In genomic region chr16:67940436-67941089, GRCh38 we compare ENCODE assay signal across 13 cellular contexts. TPM values are rescaled to one million over a fixed set of nuclear protein-coding genes. Genes with fewer than 3 reads are reported as not detected.
A peak's percentile ranks its signal among the peaks of the same experiment; 100 is the strongest.
DNase-seq lines count a peak whose midpoint lies in the region; ATAC-seq, FAIRE-seq and TF ChIP-seq lines count a peak whose summit lies in the region.
"Had no signal": no experiment of that assay in that cellular context is flagged by ENCODE, and none has a peak within 500 bp of the region (broad histone marks: within the 10 kb centered on the region; RNA-seq: fewer than 3 reads in every experiment).

No MANE protein-coding gene starts in this region.

- TF ChIP-seq EP300 in K562 (IDR thresholded peaks at IDR 0.05; ENCODE audit: low read length): no peak

- ATAC-seq in CD4-positive, CD25-positive, alpha-beta regulatory T cell (ENCODE audit: low read depth in 2 of 2): no peak
- no peak for ATAC-seq in K562
- no peak for ATAC-seq in GM21423 (IDR thresholded peaks at IDR 0.05; ENCODE audit: unreplicated experiment)

- H3K9me1 ChIP-seq in K562 (ENCODE audit: control insufficient read depth, insufficient read depth, low read length): no peaks in the 10 kb centered on the region

- H3K4me1 Mint-ChIP-seq in CD4-positive, CD25-positive, alpha-beta regulatory T cell: peaks cover 0 to 42% (median 18%) of the 10 kb centered on the region in 4 donors

- 89% methylated on average over 5 of the region's 5 CpGs for WGBS in K562 (ENCODE audit: insufficient coverage, low coverage, missing lambda C conversion rate)

- no TSS peak for BruUV-seq in K562 (replicated peaks; lab: Mats Ljungman, UMichigan)

- H3K4me3 Mint-ChIP-seq in CD4-positive, CD25-positive, alpha-beta regulatory T cell: peak overlapping the region; percentile 36 to 80 (median 54)

- H3K36me3 ChIP-seq in CD4-positive, CD25-positive, alpha-beta regulatory T cell (ENCODE audit: control insufficient read depth, insufficient read depth, low read length): peaks cover under 1% of the 10 kb centered on the region
- H3K36me3 ChIP-seq in HEK293 (ENCODE audit: control insufficient read depth in 2 of 2, insufficient read depth in 1 of 2, low read length in 2 of 2): peaks cover 0 to 48% of the 10 kb centered on the region in 2 experiments; a peak in 2 of 3 replicates
- peaks cover 52% of the 10 kb centered on the region; the same call in 2 of the 3 replicates for H3K36me3 ChIP-seq in K562 (ENCODE audit: control insufficient read depth, insufficient read depth, low read length)

- POLR2A ChIA-PET in HEK293 (lab: Yijun Ruan, JAX) (interaction anchor here (0.6 to 1.3 kb wide), 3 partner anchors 94 to 417 kb away, joined by 3 to 5 read pairs (median 4); partner anchors contain the start of gene NUTF2), K562 (lab: Yijun Ruan, JAX) (interaction anchor here (0.6 to 1.2 kb wide), 3 partner anchors 19 to 117 kb away, joined by 3 to 5 read pairs (median 4); no protein-coding TSS in a partner anchor)

- peaks cover 20% of the 10 kb centered on the region for H3K79me2 ChIP-seq in K562 (ENCODE audit: control insufficient read depth, insufficient read depth, low read length)
- H3K79me2 ChIP-seq: parathyroid adenoma had no signal

- no peak for DNase-seq in CD4-positive, CD25-positive, alpha-beta regulatory T cell
- DNase-seq in K562 (ENCODE audit: extremely low read depth in 1 of 4, low spot score in 3 of 4) (no peak), D341Med (ENCODE audit: low spot score) (no peak), NOMO-1 (lab: John Stamatoyannopoulos, UW; ENCODE audit: unreplicated experiment in 2 of 2) (no peak)
- DNase-seq: activated effector memory CD4-positive, alpha-beta T cell treated with Interleukin-2 at 50 U/mL for 16 hours; mammary epithelial cell had no signal

- H2AFZ ChIP-seq in K562 (ENCODE audit: low read depth, low read length): no peak overlapping the region
- H2AFZ ChIP-seq: parathyroid adenoma had no signal

- in situ Hi-C loops in K562 (cut with MboI): no loop called here

- peak overlapping the region; percentile 69 to 95 (median 93) for H3K27ac Mint-ChIP-seq in CD4-positive, CD25-positive, alpha-beta regulatory T cell

- H3K9me3 ChIP-seq in CD4-positive, CD25-positive, alpha-beta regulatory T cell (ENCODE audit: control insufficient read depth in 2 of 2, low read length in 2 of 2): no peaks in the 10 kb centered on the region
- H3K9me3 ChIP-seq in HEK293 (ENCODE audit: control insufficient read depth, insufficient read depth, low read depth, low read length) (no peaks in the 10 kb centered on the region), K562 (replicated peaks; ENCODE audit: control insufficient read depth, insufficient read depth, low read depth, low read length) (no peaks in the 10 kb centered on the region; the same call in 1 of the 2 replicates)
- H3K9me3 ChIP-seq: testis had no signal

- H3K4me3 ChIP-seq in CD4-positive, CD25-positive, alpha-beta regulatory T cell (ENCODE audit: low read depth, low read length): no peak overlapping the region
- H3K4me3 ChIP-seq in HEK293 (ENCODE audit: low read depth, low read length): no peak overlapping the region
- H3K4me3 ChIP-seq in K562: no peak overlapping the region
- H3K4me3 ChIP-seq: SK-N-MC, testis had no signal

- H3K4me1 ChIP-seq in CD4-positive, CD25-positive, alpha-beta regulatory T cell (ENCODE audit: control insufficient read depth, insufficient read depth, low read length, poor library complexity, severe bottlenecking): peaks cover 27% of the 10 kb centered on the region
- H3K4me1 ChIP-seq in HEK293 (ENCODE audit: control insufficient read depth, insufficient read depth, low read length): no peaks in the 10 kb centered on the region
- H3K4me1 ChIP-seq in K562 (replicated peaks in 1 of 2; ENCODE audit: control insufficient read depth in 2 of 2, insufficient read depth in 2 of 2, low read length in 2 of 2): peaks cover 16 to 72% of the 10 kb centered on the region in 2 experiments

- TF ChIP-seq POLR2A in K562 (conservative IDR thresholded peaks at IDR 0.05): no peak; the same call in 1 of the 2 replicates

- H3K27ac ChIP-seq in CD4-positive, CD25-positive, alpha-beta regulatory T cell (ENCODE audit: insufficient read depth, low read length, poor library complexity, severe bottlenecking): peak overlapping the region; percentile 66
- H3K27ac ChIP-seq in HEK293 (ENCODE audit: extremely low read depth, low read depth, low read length): no peak overlapping the region
- no peak overlapping the region for H3K27ac ChIP-seq in K562 (ENCODE audit: extremely low read depth, low read depth, low read length)
- H3K27ac ChIP-seq: parathyroid adenoma, SK-N-MC, testis had no signal

- no peaks in the 10 kb centered on the region for H3K27me3 Mint-ChIP-seq in CD4-positive, CD25-positive, alpha-beta regulatory T cell

- TF ChIP-seq CTCF in HEK293 (tag by site-specific recombination; IDR thresholded peaks at IDR 0.05) (no peak), K562 (IDR thresholded peaks at IDR 0.05 in 2 of 3, conservative IDR thresholded peaks at IDR 0.05 in 1 of 3; ENCODE audit: insufficient read depth in 2 of 3, low read depth in 1 of 3, low read length in 3 of 3) (no peak)

- TF ChIP-seq RAD21 in K562 (CRISPR knock-in tag; conservative IDR thresholded peaks at IDR 0.05 in 1 of 2, IDR thresholded peaks at IDR 0.05 in 1 of 2): no peak

- H3K27me3 ChIP-seq in CD4-positive, CD25-positive, alpha-beta regulatory T cell (ENCODE audit: control insufficient read depth, insufficient read depth, low read length): no peaks in the 10 kb centered on the region
- no peaks in the 10 kb centered on the region for H3K27me3 ChIP-seq in K562 (ENCODE audit: control insufficient read depth in 2 of 2, insufficient read depth in 2 of 2, low read length in 2 of 2)
- H3K27me3 ChIP-seq: testis had no signal

- no peaks in the 10 kb centered on the region for H3K9me3 Mint-ChIP-seq in CD4-positive, CD25-positive, alpha-beta regulatory T cell

- CTCF ChIA-PET in HEK293 (lab: Yijun Ruan, JAX): interaction anchor here (0.6 to 2.3 kb wide), 8 partner anchors 12 to 419 kb away, joined by 3 to 14 read pairs (median 4); no protein-coding TSS in a partner anchor
- CTCF ChIA-PET in K562 (lab: Yijun Ruan, JAX; ENCODE audit: low intra/inter-chr PET ratio): no interaction called here

- peaks cover 6% of the 10 kb centered on the region for H3K36me3 Mint-ChIP-seq in CD4-positive, CD25-positive, alpha-beta regulatory T cell

- H3K4me2 ChIP-seq in K562 (ENCODE audit: insufficient read depth, low read length): no peak overlapping the region

- H3K9ac ChIP-seq in K562 (ENCODE audit: insufficient read depth in 1 of 2, low read depth in 2 of 2, low read length in 2 of 2): peak overlapping the region in 1 of 2 experiments; percentile 68; a peak in 1 of 4 replicates
- H3K9ac ChIP-seq: parathyroid adenoma had no signal

- peaks cover 13% of the 10 kb centered on the region; the same call in 1 of the 2 replicates for H4K20me1 ChIP-seq in K562 (replicated peaks; ENCODE audit: control insufficient read depth, insufficient read depth, low read length)

- intact Hi-C loops in K562 (cut with micrococcal nuclease): no loop called here

- peak; percentile 11 for FAIRE-seq in K562 (lab: Jason Lieb, UNC)
- FAIRE-seq: bronchial epithelial cell had no signal

RNA-seq across cellular contexts. Expression of gene LCAT, which starts 3.4 kb away (rescaled TPM):
- 11.0 TPM for total RNA-seq in CD4-positive, CD25-positive, alpha-beta regulatory T cell
- under 1 TPM; 0.25 to 0.77 (median 0.59) TPM for polyA plus RNA-seq in CD4-positive, CD25-positive, alpha-beta regulatory T cell
- total RNA-seq in K562 (2011; cell fraction: chromatin; rRNA removed; ENCODE audit: low replicate concordance): 40.9 and 121 TPM in 2 replicates
- total RNA-seq in K562 (2011; cell fraction: nucleolus; rRNA removed): 59.7 and 75.9 TPM in 2 replicates
- 41.1 and 47.6 TPM in 2 replicates for total RNA-seq in K562 (2011; cell fraction: nucleoplasm; rRNA removed)
- total RNA-seq in K562 (2014; rRNA removed) (6.8 and 9.0 TPM in 2 replicates), K562 (2014; rRNA removed; fragmentation: Illumina TruSeq; extraction: Trizol) (3.0 and 3.2 TPM in 2 replicates), K562 (2015; rRNA removed; fragmentation: Illumina TruSeq; extraction: Trizol) (4.1 and 4.5 TPM in 2 replicates), K562 (2021) (14.2 and 21.0 TPM in 2 replicates)
- polyA plus RNA-seq in K562 (2011; rRNA removed) (6.7 and 14.9 TPM in 2 replicates), K562 (2014; fragmentation: Illumina TruSeq; extraction: Trizol) (5.0 and 5.6 TPM in 2 replicates), K562 (2014; fragmentation: Nextera tagmentation; extraction: Ambion mirVana) (under 1 TPM; 0.46 to 0.94 TPM), K562 (2014; rRNA removed) (7.6 and 14.9 TPM in 2 replicates)
- 9.5 and 10.8 TPM in 2 replicates for polyA plus RNA-seq in K562 (2011; cell fraction: cytosol; rRNA removed)
- polyA plus RNA-seq in K562 (2011; cell fraction: nucleus; rRNA removed): 72.6 and 86.1 TPM in 2 replicates
- 14.1 and 15.5 TPM in 2 replicates for polyA plus RNA-seq in K562 (2012)
- polyA minus RNA-seq in K562 (2011; rRNA and poly(A)+ RNA removed): 1.5 and 2.2 TPM in 2 replicates
- polyA minus RNA-seq in K562 (2011; cell fraction: cytosol; rRNA and poly(A)+ RNA removed): 2.3 and 6.2 TPM in 2 replicates
- polyA minus RNA-seq in K562 (2011; cell fraction: nucleus; rRNA and poly(A)+ RNA removed): 8.9 and 10.0 TPM in 2 replicates

RNA-seq across cellular contexts. Expression of gene PSMB10, which starts 3.9 kb away (rescaled TPM):
- total RNA-seq in CD4-positive, CD25-positive, alpha-beta regulatory T cell: 136 TPM
- 100 to 1,000 TPM; 478 to 673 (median 596) TPM for polyA plus RNA-seq in CD4-positive, CD25-positive, alpha-beta regulatory T cell
- 1.6 and 9.1 TPM in 2 replicates for total RNA-seq in K562 (2011; cell fraction: chromatin; rRNA removed; ENCODE audit: low replicate concordance)
- 14.7 and 18.7 TPM in 2 replicates for total RNA-seq in K562 (2011; cell fraction: nucleolus; rRNA removed)
- total RNA-seq in K562 (2011; cell fraction: nucleoplasm; rRNA removed): 7.4 and 9.6 TPM in 2 replicates
- total RNA-seq in K562 (2014; rRNA removed) (101 and 105 TPM in 2 replicates), K562 (2014; rRNA removed; fragmentation: Illumina TruSeq; extraction: Trizol) (17.9 and 24.9 TPM in 2 replicates), K562 (2015; rRNA removed; fragmentation: Illumina TruSeq; extraction: Trizol) (53.1 and 53.4 TPM in 2 replicates), K562 (2021) (73.0 and 73.1 TPM in 2 replicates)
- polyA plus RNA-seq in K562 (2011; rRNA removed) (17.3 and 21.0 TPM in 2 replicates), K562 (2014; fragmentation: Illumina TruSeq; extraction: Trizol) (11.7 and 44.6 TPM in 2 replicates), K562 (2014; fragmentation: Nextera tagmentation; extraction: Ambion mirVana) (10 to 100 TPM; 33.5 to 51.0 TPM), K562 (2014; rRNA removed) (94.1 and 118 TPM in 2 replicates)
- polyA plus RNA-seq in K562 (2011; cell fraction: cytosol; rRNA removed): 46.1 and 143 TPM in 2 replicates
- 17.2 and 24.0 TPM in 2 replicates for polyA plus RNA-seq in K562 (2011; cell fraction: nucleus; rRNA removed)
- 84.8 and 94.3 TPM in 2 replicates for polyA plus RNA-seq in K562 (2012)
- 2.5 and 3.3 TPM in 2 replicates for polyA minus RNA-seq in K562 (2011; rRNA and poly(A)+ RNA removed)
- 20.3 and 25.1 TPM in 2 replicates for polyA minus RNA-seq in K562 (2011; cell fraction: cytosol; rRNA and poly(A)+ RNA removed)
- 13.1 and 14.0 TPM in 2 replicates for polyA minus RNA-seq in K562 (2011; cell fraction: nucleus; rRNA and poly(A)+ RNA removed)

RNA-seq across cellular contexts. Expression of gene CTRL, which starts 8.9 kb away (rescaled TPM):
- total RNA-seq in CD4-positive, CD25-positive, alpha-beta regulatory T cell: 8.0 TPM
- 1 to 10 TPM in 2 of 4 donors, under 1 TPM in 2; 0.21 to 2.9 (median 1.1) TPM for polyA plus RNA-seq in CD4-positive, CD25-positive, alpha-beta regulatory T cell
- total RNA-seq in K562 (2011; cell fraction: chromatin; rRNA removed; ENCODE audit: low replicate concordance): 6.7 and 9.8 TPM in 2 replicates
- total RNA-seq in K562 (2011; cell fraction: nucleolus; rRNA removed): 9.2 and 10.8 TPM in 2 replicates
- 3.4 and 3.5 TPM in 2 replicates for total RNA-seq in K562 (2011; cell fraction: nucleoplasm; rRNA removed)
- 4.0 and 5.6 TPM in 2 replicates for total RNA-seq in K562 (2014; rRNA removed)
- 2.0 and 2.4 TPM in 2 replicates for total RNA-seq in K562 (2014; rRNA removed; fragmentation: Illumina TruSeq; extraction: Trizol)
- total RNA-seq in K562 (2015; rRNA removed; fragmentation: Illumina TruSeq; extraction: Trizol): 2.4 and 3.4 TPM in 2 replicates
- total RNA-seq in K562 (2021): 3.8 and 4.1 TPM in 2 replicates
- polyA plus RNA-seq in K562 (2011; rRNA removed): 1.4 TPM in 2 replicates
- polyA plus RNA-seq in K562 (2011; cell fraction: cytosol; rRNA removed): 2.0 and 5.9 TPM in 2 replicates
- 4.2 and 10.5 TPM in 2 replicates for polyA plus RNA-seq in K562 (2011; cell fraction: nucleus; rRNA removed)
- 1.8 and 4.6 TPM in 2 replicates for polyA plus RNA-seq in K562 (2012)
- polyA plus RNA-seq in K562 (2014; fragmentation: Illumina TruSeq; extraction: Trizol): 3.3 TPM in 2 replicates
- polyA plus RNA-seq in K562 (2014; fragmentation: Nextera tagmentation; extraction: Ambion mirVana): 1 to 10 TPM; 1.7 to 2.5 TPM
- 5.2 and 5.5 TPM in 2 replicates for polyA plus RNA-seq in K562 (2014; rRNA removed)
- polyA minus RNA-seq in K562 (2011; rRNA and poly(A)+ RNA removed): 0.75 and 1.7 TPM in 2 replicates
- polyA minus RNA-seq in K562 (2011; cell fraction: cytosol; rRNA and poly(A)+ RNA removed): 0.95 and 1.7 TPM in 2 replicates
- 0.78 and 2.2 TPM in 2 replicates for polyA minus RNA-seq in K562 (2011; cell fraction: nucleus; rRNA and poly(A)+ RNA removed)
- total RNA-seq: G401 had no signal

RNA-seq across cellular contexts. Expression of gene SLC12A4, which starts 27.9 kb away (rescaled TPM):
- total RNA-seq in CD4-positive, CD25-positive, alpha-beta regulatory T cell: 30.4 TPM
- polyA plus RNA-seq in CD4-positive, CD25-positive, alpha-beta regulatory T cell: 1 to 10 TPM; 5.0 to 6.4 (median 5.8) TPM
- total RNA-seq in K562 (2011; cell fraction: chromatin; rRNA removed; ENCODE audit: low replicate concordance): 178 and 539 TPM in 2 replicates
- 265 and 279 TPM in 2 replicates for total RNA-seq in K562 (2011; cell fraction: nucleolus; rRNA removed)
- 167 and 175 TPM in 2 replicates for total RNA-seq in K562 (2011; cell fraction: nucleoplasm; rRNA removed)
- total RNA-seq in K562 (2014; rRNA removed) (15.0 and 16.9 TPM in 2 replicates), K562 (2014; rRNA removed; fragmentation: Illumina TruSeq; extraction: Trizol) (9.9 and 10.0 TPM in 2 replicates), K562 (2015; rRNA removed; fragmentation: Illumina TruSeq; extraction: Trizol) (10.4 and 11.6 TPM in 2 replicates), K562 (2021) (32.8 and 43.5 TPM in 2 replicates)
- polyA plus RNA-seq in K562 (2011; rRNA removed) (22.9 and 48.4 TPM in 2 replicates), K562 (2014; fragmentation: Illumina TruSeq; extraction: Trizol) (24.1 and 30.0 TPM in 2 replicates), K562 (2014; fragmentation: Nextera tagmentation; extraction: Ambion mirVana) (1 to 10 TPM in 1 of 2 experiments, under 1 TPM in 1; 0.75 to 1.8 TPM), K562 (2014; rRNA removed) (25.1 and 32.7 TPM in 2 replicates)
- polyA plus RNA-seq in K562 (2011; cell fraction: cytosol; rRNA removed): 30.2 and 36.7 TPM in 2 replicates
- polyA plus RNA-seq in K562 (2011; cell fraction: nucleus; rRNA removed): 238 and 295 TPM in 2 replicates
- 24.3 and 29.4 TPM in 2 replicates for polyA plus RNA-seq in K562 (2012)
- 24.9 and 34.3 TPM in 2 replicates for polyA minus RNA-seq in K562 (2011; rRNA and poly(A)+ RNA removed)
- polyA minus RNA-seq in K562 (2011; cell fraction: cytosol; rRNA and poly(A)+ RNA removed): 24.5 and 42.6 TPM in 2 replicates
- polyA minus RNA-seq in K562 (2011; cell fraction: nucleus; rRNA and poly(A)+ RNA removed): 67.9 and 90.5 TPM in 2 replicates

RNA-seq across cellular contexts. Expression of gene DPEP3, which starts 39.7 kb away (rescaled TPM):
- 0.44 TPM for total RNA-seq in CD4-positive, CD25-positive, alpha-beta regulatory T cell
- polyA plus RNA-seq in CD4-positive, CD25-positive, alpha-beta regulatory T cell: under 1 TPM in 1 of 4 donors, not detected in 3; 0.19 TPM
- not detected in 2 replicates for total RNA-seq in K562 (2011; cell fraction: chromatin; rRNA removed; ENCODE audit: low replicate concordance)
- total RNA-seq in K562 (2011; cell fraction: nucleolus; rRNA removed): not detected in 2 replicates
- total RNA-seq in K562 (2011; cell fraction: nucleoplasm; rRNA removed): not detected in 2 replicates
- total RNA-seq in K562 (2014; rRNA removed) (not detected in 2 replicates), K562 (2014; rRNA removed; fragmentation: Illumina TruSeq; extraction: Trizol) (not detected in 2 replicates), K562 (2015; rRNA removed; fragmentation: Illumina TruSeq; extraction: Trizol) (not detected in 2 replicates), K562 (2021) (not detected in 2 replicates)
- polyA plus RNA-seq in K562 (2011; rRNA removed) (not detected in 2 replicates), K562 (2014; fragmentation: Illumina TruSeq; extraction: Trizol) (not detected in 2 replicates), K562 (2014; fragmentation: Nextera tagmentation; extraction: Ambion mirVana) (not detected), K562 (2014; rRNA removed) (not detected in 2 replicates)
- polyA plus RNA-seq in K562 (2011; cell fraction: cytosol; rRNA removed): 0.06 TPM in 1 of 2 replicates, not detected in the other
- polyA plus RNA-seq in K562 (2011; cell fraction: nucleus; rRNA removed): 0.07 TPM in 1 of 2 replicates, not detected in the other
- not detected in 2 replicates for polyA plus RNA-seq in K562 (2012)
- not detected in 2 replicates for polyA minus RNA-seq in K562 (2011; rRNA and poly(A)+ RNA removed)
- not detected in 2 replicates for polyA minus RNA-seq in K562 (2011; cell fraction: cytosol; rRNA and poly(A)+ RNA removed)
- not detected in 2 replicates for polyA minus RNA-seq in K562 (2011; cell fraction: nucleus; rRNA and poly(A)+ RNA removed)
- total RNA-seq: bronchial epithelial cell, G401, mammary epithelial cell had no signal
- polyA plus RNA-seq: mammary epithelial cell had no signal
